In the genomic region with DNA sequence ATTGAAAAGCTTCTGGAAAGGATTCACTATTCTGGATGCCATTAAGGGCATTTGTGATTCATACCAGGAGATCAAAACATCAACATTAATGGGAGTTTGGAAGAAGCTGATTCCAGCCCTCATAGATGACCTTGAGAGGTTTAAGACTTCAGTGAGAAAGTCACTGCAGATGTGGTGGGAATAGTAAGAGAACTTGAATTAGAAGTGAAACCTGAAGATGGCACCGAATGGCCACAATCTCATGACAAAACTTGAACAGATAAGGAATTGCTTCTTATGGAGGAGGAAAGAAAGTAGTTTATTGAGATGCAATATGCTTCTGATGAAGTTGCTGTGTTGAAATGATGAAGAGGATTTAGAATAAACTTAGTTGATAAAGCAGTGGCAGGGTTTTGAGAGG, we compare ENCODE assay signal across 13 cellular contexts.
DNase-seq lines count a peak whose midpoint lies in the region; ATAC-seq, FAIRE-seq and TF ChIP-seq lines count a peak whose summit lies in the region.
"Had no signal": no experiment of that assay in that cellular context is flagged by ENCODE, and none has a peak within 500 bp of the region (broad histone marks: within the 10 kb centered on the region; RNA-seq: fewer than 3 reads in every experiment).

No MANE protein-coding gene starts in this region.

- H3K79me2 ChIP-seq in DND-41 (ENCODE audit: insufficient read depth, low read length) = no peaks in the 10 kb centered on the region

- peak; percentile 37 for TF ChIP-seq CTCF in DND-41 (IDR thresholded peaks at IDR 0.05; ENCODE audit: borderline replicate concordance, extremely low read depth, low read length, poor library complexity, severe bottlenecking)

- no peaks in the 10 kb centered on the region for H3K9me3 Mint-ChIP-seq in activated T-helper 2 cell treated with anti-CD3 and anti-CD28 coated beads, Interferon-gamma antibody, Interleukin-2, Interleukin-4, amounts not matched to agents 10 μg/mL and 5 μg/mL and 100 μg/mL, durations not matched to agents 14 hours and 24 hours and 36 hours

- peak overlapping the region; percentile 60 for H3K27ac ChIP-seq in DND-41 (ENCODE audit: low read length)
- H3K27ac ChIP-seq: epithelial cell of prostate had no signal

- peak; percentile 20 for DNase-seq in DND-41
- no peak for DNase-seq in GM19239 (ENCODE audit: insufficient read length, low spot score)
- no peak for DNase-seq in activated T-helper 2 cell treated with anti-CD3 and anti-CD28 coated beads, Interferon-gamma antibody, Interleukin-2, Interleukin-4, amounts not matched to agents 10 μg/mL and 5 μg/mL and 100 μg/mL, durations not matched to agents 14 hours and 24 hours and 36 hours (ENCODE audit: low spot score)
- DNase-seq in NCI-H510A (lab: John Stamatoyannopoulos, UW) = no peak
- DNase-seq in DMS53 treated with DMSO at 0.1 percent for 48 hours (lab: John Stamatoyannopoulos, UW; ENCODE audit: unreplicated experiment) = no peak
- no peak for DNase-seq in 8988T
- DNase-seq: islet precursor cell, NCI-H524, posterior cingulate gyrus had no signal

- H3K9me3 ChIP-seq in DND-41 (ENCODE audit: insufficient read depth, low read length, severe bottlenecking) = no peaks in the 10 kb centered on the region

- H3K36me3 ChIP-seq in DND-41 (ENCODE audit: insufficient read depth, low read length) = no peaks in the 10 kb centered on the region

- peak overlapping the region; percentile 55 for H3K4me2 ChIP-seq in DND-41 (ENCODE audit: insufficient read depth, low read length)

- peak; percentile 59; the same call in 2 of the 3 replicates for ATAC-seq in DND-41 (ENCODE audit: insufficient read depth, low read depth)
- peak; percentile 24 for ATAC-seq in HG03135 (IDR thresholded peaks at IDR 0.05; ENCODE audit: unreplicated experiment)
- no peak for ATAC-seq in GM21529 (IDR thresholded peaks at IDR 0.05; ENCODE audit: unreplicated experiment)

- no peak overlapping the region; the same call in 1 of the 2 replicates for H3K9ac ChIP-seq in DND-41 (ENCODE audit: low read depth, low read length)

- FAIRE-seq in GM19239 (lab: Jason Lieb, UNC) = peak; percentile 77

- peak overlapping the region; percentile 71 for H3K4me3 Mint-ChIP-seq in activated T-helper 2 cell treated with anti-CD3 and anti-CD28 coated beads, Interferon-gamma antibody, Interleukin-2, Interleukin-4, amounts not matched to agents 10 μg/mL and 5 μg/mL and 100 μg/mL, durations not matched to agents 14 hours and 24 hours and 36 hours (ENCODE audit: low read depth)

- no peaks in the 10 kb centered on the region for H3K27me3 ChIP-seq in DND-41 (ENCODE audit: insufficient read depth, low read length, poor library complexity)

- H3K4me1 ChIP-seq in DND-41 (ENCODE audit: insufficient read depth, low read length) = peaks cover 33% of the 10 kb centered on the region

- H3K36me3 Mint-ChIP-seq in activated T-helper 2 cell treated with anti-CD3 and anti-CD28 coated beads, Interferon-gamma antibody, Interleukin-2, Interleukin-4, amounts not matched to agents 10 μg/mL and 5 μg/mL and 100 μg/mL, durations not matched to agents 14 hours and 24 hours and 36 hours (ENCODE audit: low read depth) = no peaks in the 10 kb centered on the region
- H3K36me3 Mint-ChIP-seq: activated naive CD4-positive, alpha-beta T cell treated with anti-CD3 and anti-CD28 coated beads, Interleukin-2, amount 50 U/mL, for 72 hours had no signal

- H3K4me1 Mint-ChIP-seq in activated T-helper 2 cell treated with anti-CD3 and anti-CD28 coated beads, Interferon-gamma antibody, Interleukin-2, Interleukin-4, amounts not matched to agents 10 μg/mL and 5 μg/mL and 100 μg/mL, durations not matched to agents 14 hours and 24 hours and 36 hours (ENCODE audit: low read depth) = peaks cover 28% of the 10 kb centered on the region

- H3K27me3 Mint-ChIP-seq in activated T-helper 2 cell treated with anti-CD3 and anti-CD28 coated beads, Interferon-gamma antibody, Interleukin-2, Interleukin-4, amounts not matched to agents 10 μg/mL and 5 μg/mL and 100 μg/mL, durations not matched to agents 14 hours and 24 hours and 36 hours (ENCODE audit: low read depth) = peaks cover 2% of the 10 kb centered on the region

- no peaks in the 10 kb centered on the region for H4K20me1 ChIP-seq in DND-41 (ENCODE audit: insufficient read depth, low read length)

- H3K4me3 ChIP-seq in DND-41 (ENCODE audit: low read depth in 1 of 2, low read length in 2 of 2) = peak overlapping the region in 1 of 2 experiments; percentile 15; a peak in 1 of 4 replicates

- intact Hi-C loops in activated T-helper 2 cell treated with anti-CD3 and anti-CD28 coated beads, Interferon-gamma antibody, Interleukin-2, Interleukin-4, amounts not matched to agents 10 μg/mL and 5 μg/mL and 100 μg/mL, durations not matched to agents 14 hours and 24 hours and 36 hours (cut with micrococcal nuclease) = loop anchor here (2.0 to 5.0 kb wide), 5 partner anchors 46 to 579 kb away; partner anchors contain the start of gene MLLT3

- H2AFZ ChIP-seq in DND-41 (ENCODE audit: low read depth, low read length) = peak overlapping the region; percentile 63

- H3K27ac Mint-ChIP-seq in activated T-helper 2 cell treated with anti-CD3 and anti-CD28 coated beads, Interferon-gamma antibody, Interleukin-2, Interleukin-4, amounts not matched to agents 10 μg/mL and 5 μg/mL and 100 μg/mL, durations not matched to agents 14 hours and 24 hours and 36 hours = peak overlapping the region; percentile 70
